Comparison of ENCODE assay signal across 23 cellular contexts in genomic region chr4:105933083-105933482, GRCh38. TPM values are rescaled to one million over a fixed set of nuclear protein-coding genes. Genes with fewer than 3 reads are reported as not detected.
A peak's percentile ranks its signal among the peaks of the same experiment; 100 is the strongest.
DNase-seq lines count a peak whose midpoint lies in the region; ATAC-seq and TF ChIP-seq lines count a peak whose summit lies in the region.
"Had no signal": no experiment of that assay in that cellular context is flagged by ENCODE, and none has a peak within 500 bp of the region (broad histone marks: within the 10 kb centered on the region; RNA-seq: fewer than 3 reads in every experiment).

No MANE protein-coding gene starts in this region.

- BruUV-seq in MCF 10A (replicated peaks; lab: Mats Ljungman, UMichigan): no TSS peak

- TF ChIP-seq CTCF in GM13977 (IDR thresholded peaks at IDR 0.05; ENCODE audit: extremely low read depth, insufficient read depth, missing control alignments) (no peak), MCF 10A (IDR thresholded peaks at IDR 0.05; ENCODE audit: unreplicated experiment) (no peak)

- peak; percentile 75 for ATAC-seq in GM21423 (IDR thresholded peaks at IDR 0.05; ENCODE audit: unreplicated experiment)
- peak; percentile 55 for ATAC-seq in HG03095 (IDR thresholded peaks at IDR 0.05; ENCODE audit: unreplicated experiment)
- no peak for ATAC-seq in HG03460 (IDR thresholded peaks at IDR 0.05; ENCODE audit: unreplicated experiment)
- no peak for ATAC-seq in left lobe of liver
- ATAC-seq in GM18517 (IDR thresholded peaks at IDR 0.05; ENCODE audit: unreplicated experiment): no peak
- ATAC-seq: activated T-cell treated with anti-CD3 and anti-CD28 coated beads, Interleukin-2, amount 50 U/mL, for 4 hours; heart right ventricle; left lung; stimulated activated effector memory CD8-positive, alpha-beta T cell treated with anti-CD3 and anti-CD28 coated beads, Interleukin-12 subunit alpha, Interleukin-12 subunit beta, amount 100 ng/mL, for 72 hours had no signal

- no peaks in the 10 kb centered on the region for H3K4me1 Mint-ChIP-seq in MCF 10A (ENCODE audit: insufficient read depth, unreplicated experiment)
- H3K4me1 Mint-ChIP-seq: activated naive CD4-positive, alpha-beta T cell treated with anti-CD3 and anti-CD28 coated beads, Interleukin-2, amount 50 U/mL, for 24 hours; neural crest cell; stimulated activated effector memory CD8-positive, alpha-beta T cell treated with anti-CD3 and anti-CD28 coated beads, Interleukin-12 subunit alpha, Interleukin-12 subunit beta, amount 100 ng/mL, for 72 hours had no signal

- no peaks in the 10 kb centered on the region for H3K27me3 Mint-ChIP-seq in MCF 10A (ENCODE audit: insufficient read depth, unreplicated experiment)

- intact Hi-C loops in MCF 10A (cut with micrococcal nuclease): no loop called here

- CTCF ChIA-PET in MCF 10A (lab: Yijun Ruan, JAX): no interaction called here

- no peaks in the 10 kb centered on the region for H3K9me3 Mint-ChIP-seq in MCF 10A (ENCODE audit: unreplicated experiment)
- H3K9me3 Mint-ChIP-seq: activated naive CD4-positive, alpha-beta T cell treated with anti-CD3 and anti-CD28 coated beads, Interleukin-2, amount 50 U/mL, for 24 hours; activated T-cell treated with anti-CD3 and anti-CD28 coated beads, Interleukin-2, amount 50 U/mL, for 4 hours; neural crest cell; stimulated activated effector memory CD8-positive, alpha-beta T cell treated with anti-CD3 and anti-CD28 coated beads, Interleukin-12 subunit alpha, Interleukin-12 subunit beta, amount 100 ng/mL, for 72 hours had no signal

- H3K36me3 Mint-ChIP-seq in MCF 10A (ENCODE audit: insufficient read depth, unreplicated experiment): no peaks in the 10 kb centered on the region
- H3K36me3 Mint-ChIP-seq: activated naive CD4-positive, alpha-beta T cell treated with anti-CD3 and anti-CD28 coated beads, Interleukin-2, amount 50 U/mL, for 24 hours; stimulated activated effector memory CD8-positive, alpha-beta T cell treated with anti-CD3 and anti-CD28 coated beads, Interleukin-12 subunit alpha, Interleukin-12 subunit beta, amount 100 ng/mL, for 72 hours had no signal

- no peak overlapping the region for H3K27ac Mint-ChIP-seq in MCF 10A (ENCODE audit: low read depth, unreplicated experiment)
- H3K27ac Mint-ChIP-seq: activated naive CD4-positive, alpha-beta T cell treated with anti-CD3 and anti-CD28 coated beads, Interleukin-2, amount 50 U/mL, for 24 hours; stimulated activated effector memory CD8-positive, alpha-beta T cell treated with anti-CD3 and anti-CD28 coated beads, Interleukin-12 subunit alpha, Interleukin-12 subunit beta, amount 100 ng/mL, for 72 hours had no signal

- no peak overlapping the region for H3K4me3 Mint-ChIP-seq in MCF 10A (ENCODE audit: unreplicated experiment)
- H3K4me3 Mint-ChIP-seq: activated naive CD4-positive, alpha-beta T cell treated with anti-CD3 and anti-CD28 coated beads, Interleukin-2, amount 50 U/mL, for 24 hours; activated T-cell treated with anti-CD3 and anti-CD28 coated beads, Interleukin-2, amount 50 U/mL, for 4 hours; neural crest cell; stimulated activated effector memory CD8-positive, alpha-beta T cell treated with anti-CD3 and anti-CD28 coated beads, Interleukin-12 subunit alpha, Interleukin-12 subunit beta, amount 100 ng/mL, for 72 hours had no signal

- POLR2A ChIA-PET in MCF 10A (lab: Yijun Ruan, JAX): interaction anchor here (0.9 kb wide), 1 partner anchor 30 kb away, joined by 3 read pairs; no protein-coding TSS in a partner anchor

- in situ Hi-C loops in GM13977 (cut with MboI; ENCODE audit: low pct_unique_long_range_greater_than_20kb, low sequenced_read_pairs, unreplicated experiment): no loop called here

- DNase-seq in GM13977 (ENCODE audit: low spot score) (peak; percentile 3), OCI-M1 (lab: John Stamatoyannopoulos, UW) (peak; percentile 9), left lobe of liver (ENCODE audit: low spot score) (no peak), MCF 10A (ENCODE audit: unreplicated experiment) (no peak)
- DNase-seq: activated CD4-positive, CD25-positive, alpha-beta regulatory T cell; activated T-cell treated with anti-CD3 and anti-CD28 coated beads, Interleukin-2, amount 50 U/mL, for 4 hours; aorta; DMS 273 treated with DMSO at 0.1 percent for 48 hours; HCEC 1CT; heart right ventricle; left lung; midbrain; NCI-H1417; NCI-H2107; NCI-H524; posterior cingulate gyrus had no signal

RNA-seq across cellular contexts. Expression of gene NPNT, which starts 37.8 kb away (rescaled TPM):
- 2.0 TPM for total RNA-seq in left lobe of liver
- total RNA-seq in MCF 10A (2022): 0.09 TPM in 1 of 2 replicates, not detected in the other
- total RNA-seq: neural crest cell had no signal

Comparison
In these comparisons a context has a peak if more than half of its experiments do, and no peak if none do; other contexts are left out.
1. DNase-seq: peak in GM13977 (single experiment) and OCI-M1 (single experiment); none in left lobe of liver (single experiment) and MCF 10A (single experiment).
2. ATAC-seq: peak in GM21423 (single experiment) and HG03095 (single experiment); none in HG03460 (single experiment), left lobe of liver (single experiment) and GM18517 (single experiment).